21 cellular contexts compared by ENCODE assay signal in genomic region chr2:171069286-171069956, GRCh38.
DNase-seq lines count a peak whose midpoint lies in the region; ATAC-seq, FAIRE-seq and TF ChIP-seq lines count a peak whose summit lies in the region.
"Had no signal": no experiment of that assay in that cellular context is flagged by ENCODE, and none has a peak within 500 bp of the region (broad histone marks: within the 10 kb centered on the region; RNA-seq: fewer than 3 reads in every experiment).

No MANE protein-coding gene starts in this region.

- FAIRE-seq in A549 (lab: Jason Lieb, UNC), result peak; percentile 7
- no peak for FAIRE-seq in K562 (lab: Jason Lieb, UNC)
- FAIRE-seq: GM19239 had no signal

- H3K4me1 ChIP-seq in A549 (peaks cover 7% of the 10 kb centered on the region; the same call in 1 of the 3 replicates), K562 (replicated peaks in 1 of 2; ENCODE audit: control insufficient read depth in 2 of 2, insufficient read depth in 2 of 2, low read length in 2 of 2) (no peaks in the 10 kb centered on the region), esophagus squamous epithelium (no peaks in the 10 kb centered on the region)
- H3K4me1 ChIP-seq: HAP-1 had no signal

- intact Hi-C loops in K562 (cut with micrococcal nuclease), result no loop called here
- intact Hi-C loops in esophagus squamous epithelium (cut with DNase I), result no loop called here

- H4K20me1 ChIP-seq in K562 (replicated peaks; ENCODE audit: control insufficient read depth, insufficient read depth, low read length), result no peaks in the 10 kb centered on the region

- H3K36me3 ChIP-seq in K562 (ENCODE audit: control insufficient read depth, insufficient read depth, low read length) (peaks cover 25% of the 10 kb centered on the region; the same call in 2 of the 3 replicates), esophagus squamous epithelium (peaks cover 0 to 36% (median 0%) of the 10 kb centered on the region in 3 donors)

- H3K9me1 ChIP-seq in K562 (ENCODE audit: control insufficient read depth, insufficient read depth, low read length), result no peaks in the 10 kb centered on the region

- CTCF ChIA-PET in A549 (lab: Yijun Ruan, JAX) (interaction anchor here (0.8 kb wide), 1 partner anchor 18 kb away, joined by 5 read pairs; no protein-coding TSS in a partner anchor), HEK293T (lab: Yijun Ruan, JAX) (no interaction called here), K562 (lab: Yijun Ruan, JAX; ENCODE audit: low intra/inter-chr PET ratio) (no interaction called here)

- DNase-seq in A549 (ENCODE audit: low read depth in 1 of 2, low spot score in 1 of 2) (no peak), HEK293T (ENCODE audit: extremely low spot score) (no peak), K562 (ENCODE audit: extremely low read depth in 1 of 4, low spot score in 3 of 4) (no peak), fibroblast of the aortic adventitia (ENCODE audit: low read depth) (peak; percentile 43), HT-29 (ENCODE audit: low spot score) (no peak), esophagus squamous epithelium (lab: John Stamatoyannopoulos, UW) (no peak)
- DNase-seq: DMS 273 treated with DMSO at 0.1 percent for 48 hours; GF-D8; Karpas-422; MM.1S; NCI-H1417 treated with DMSO at 0.1 percent for 48 hours; NCI-H1930; NCI-H2171; NCI-H446; NK-92 treated with Interleukin-12 subunit alpha and Interleukin-12 subunit beta, amount 100 ng/mL, for 24 hours had no signal

- H3K9me3 ChIP-seq in A549 (no peaks in the 10 kb centered on the region), K562 (replicated peaks; ENCODE audit: control insufficient read depth, insufficient read depth, low read depth, low read length) (no peaks in the 10 kb centered on the region), esophagus squamous epithelium (no peaks in the 10 kb centered on the region)
- H3K9me3 ChIP-seq: HAP-1 had no signal

- H3K27me3 ChIP-seq in K562 (ENCODE audit: control insufficient read depth in 2 of 2, insufficient read depth in 2 of 2, low read length in 2 of 2) (no peaks in the 10 kb centered on the region), esophagus squamous epithelium (no peaks in the 10 kb centered on the region)

- no peak overlapping the region for H3K9ac ChIP-seq in K562 (ENCODE audit: insufficient read depth in 1 of 2, low read depth in 2 of 2, low read length in 2 of 2)

- ATAC-seq in A549 (no peak), K562 (no peak), HG02759 (IDR thresholded peaks at IDR 0.05; ENCODE audit: unreplicated experiment) (no peak), GM18873 (IDR thresholded peaks at IDR 0.05; ENCODE audit: low FRiP score, unreplicated experiment) (no peak)

- TF ChIP-seq POLR2A in A549 (IDR thresholded peaks at IDR 0.05; ENCODE audit: low read length) (no peak), K562 (conservative IDR thresholded peaks at IDR 0.05) (0 out of 2 replicates have a peak, but pooled peaks have one; percentile 14), esophagus squamous epithelium (IDR thresholded peaks at IDR 0.05) (no peak)

- H3K4me2 ChIP-seq in A549, result no peak overlapping the region
- H3K4me2 ChIP-seq in K562 (ENCODE audit: insufficient read depth, low read length), result no peak overlapping the region

- H3K27ac ChIP-seq in A549, result no peak overlapping the region
- H3K27ac ChIP-seq in K562 (ENCODE audit: extremely low read depth, low read depth, low read length), result no peak overlapping the region
- no peak overlapping the region for H3K27ac ChIP-seq in esophagus squamous epithelium
- H3K27ac ChIP-seq: C4-2B, RWPE1 had no signal

- TF ChIP-seq RAD21 in A549 (conservative IDR thresholded peaks at IDR 0.05 in 1 of 2, IDR thresholded peaks at IDR 0.05 in 1 of 2), result no peak
- no peak for TF ChIP-seq RAD21 in K562 (CRISPR knock-in tag; conservative IDR thresholded peaks at IDR 0.05 in 1 of 2, IDR thresholded peaks at IDR 0.05 in 1 of 2)

- in situ Hi-C loops in K562 (cut with MboI), result no loop called here

- TF ChIP-seq EP300 in A549 (IDR thresholded peaks at IDR 0.05) (no peak), K562 (IDR thresholded peaks at IDR 0.05; ENCODE audit: low read length) (no peak)

- no peak overlapping the region for H2AFZ ChIP-seq in K562 (ENCODE audit: low read depth, low read length)

- 81% methylated on average over 8 of the region's 8 CpGs for WGBS in A549 (ENCODE audit: missing lambda C conversion rate)
- WGBS in K562 (ENCODE audit: insufficient coverage, low coverage, missing lambda C conversion rate), result 75% methylated on average over 8 of the region's 8 CpGs
- 32 to 40% methylated on average over 8 of the region's 8 CpGs for WGBS in esophagus squamous epithelium, 2 donors

- peaks cover 28% of the 10 kb centered on the region for H3K79me2 ChIP-seq in K562 (ENCODE audit: control insufficient read depth, insufficient read depth, low read length)

- no TSS peak for BruUV-seq in K562 (replicated peaks; lab: Mats Ljungman, UMichigan)

- no peak overlapping the region for H3K4me3 ChIP-seq in A549
- H3K4me3 ChIP-seq in K562, result no peak overlapping the region
- no peak overlapping the region for H3K4me3 ChIP-seq in fibroblast of the aortic adventitia (ENCODE audit: low read depth, low read length)
- H3K4me3 ChIP-seq in esophagus squamous epithelium, result no peak overlapping the region
- H3K4me3 ChIP-seq: HAP-1 had no signal

- TF ChIP-seq CTCF in A549 (IDR thresholded peaks at IDR 0.05), result no peak
- TF ChIP-seq CTCF in K562 (IDR thresholded peaks at IDR 0.05 in 2 of 3, conservative IDR thresholded peaks at IDR 0.05 in 1 of 3; ENCODE audit: insufficient read depth in 2 of 3, low read depth in 1 of 3, low read length in 3 of 3), result no peak
- TF ChIP-seq CTCF in fibroblast of the aortic adventitia (IDR thresholded peaks at IDR 0.05; ENCODE audit: insufficient read depth, low read length), result no peak
- TF ChIP-seq CTCF in esophagus squamous epithelium (IDR thresholded peaks at IDR 0.05), result no peak

- POLR2A ChIA-PET in A549 (lab: Yijun Ruan, JAX), result no interaction called here
- POLR2A ChIA-PET in HEK293T (lab: Yijun Ruan, JAX), result no interaction called here
- POLR2A ChIA-PET in K562 (lab: Yijun Ruan, JAX), result interaction anchor here (0.8 kb wide), 1 partner anchor 78 kb away, joined by 3 read pairs; no protein-coding TSS in a partner anchor

TF ChIP-seq in A549, 52 proteins besides CTCF, POLR2A, EP300 and RAD21 (continues in another document):
- TF ChIP-seq RCOR1 (IDR thresholded peaks at IDR 0.05; ENCODE audit: low read depth, low read length) (no peak), ZNF302 (CRISPR knock-in tag; IDR thresholded peaks at IDR 0.05) (no peak), SREBF2 (IDR thresholded peaks at IDR 0.05) (no peak), JUNB (IDR thresholded peaks at IDR 0.05) (no peak), NFE2L2 (conservative IDR thresholded peaks at IDR 0.05; ENCODE audit: low read length) (no peak), CBX2 (IDR thresholded peaks at IDR 0.05; ENCODE audit: borderline replicate concordance, low read depth) (no peak), ESRRA (IDR thresholded peaks at IDR 0.05; ENCODE audit: borderline replicate concordance, low read length) (no peak), SMC3 (IDR thresholded peaks at IDR 0.05) (no peak)

TF ChIP-seq in HEK293T, 16 proteins besides CTCF, POLR2A, EP300 and RAD21:
- TF ChIP-seq ZNF384 (IDR thresholded peaks at IDR 0.05), result no peak
- no peak for TF ChIP-seq HDGF (IDR thresholded peaks at IDR 0.05; ENCODE audit: borderline replicate concordance)
- no peak for TF ChIP-seq SP1 (IDR thresholded peaks at IDR 0.05)
- TF ChIP-seq ARNT (IDR thresholded peaks at IDR 0.05), result no peak
- peak; percentile 60 for TF ChIP-seq PKNOX1 (IDR thresholded peaks at IDR 0.05)
TF ChIP-seq in HEK293T: peak in this region for 1.

TF ChIP-seq in K562, 482 proteins besides CTCF, POLR2A, EP300 and RAD21 (continues in another document):
- TF ChIP-seq PCBP1 (IDR thresholded peaks at IDR 0.05; ENCODE audit: low read depth, low read length, poor library complexity, severe bottlenecking) (no peak), RCOR1 (IDR thresholded peaks at IDR 0.05; ENCODE audit: borderline replicate concordance in 1 of 2, low read depth in 2 of 2, low read length in 2 of 2) (no peak), CEBPB (tag; IDR thresholded peaks at IDR 0.05) (peak; percentile 16; the same call in 1 of the 2 replicates), ZNF134 (CRISPR knock-in tag; conservative IDR thresholded peaks at IDR 0.05) (no peak), MYBL2 (IDR thresholded peaks at IDR 0.05; ENCODE audit: low read depth) (no peak), MYBL2 (CRISPR knock-in tag; IDR thresholded peaks at IDR 0.05; ENCODE audit: borderline replicate concordance) (no peak), BMI1 (IDR thresholded peaks at IDR 0.05; ENCODE audit: low read length) (no peak), NCOR1 (IDR thresholded peaks at IDR 0.05) (no peak), YY1 (IDR thresholded peaks at IDR 0.05; ENCODE audit: borderline replicate concordance in 1 of 3, control insufficient read depth in 1 of 3, extremely low read depth in 1 of 3, insufficient read depth in 3 of 3, insufficient read length in 1 of 3, insufficient replicate concordance in 2 of 3, low read depth in 1 of 3, low read length in 2 of 3) (no peak)
- TF ChIP-seq, protein P1, sequence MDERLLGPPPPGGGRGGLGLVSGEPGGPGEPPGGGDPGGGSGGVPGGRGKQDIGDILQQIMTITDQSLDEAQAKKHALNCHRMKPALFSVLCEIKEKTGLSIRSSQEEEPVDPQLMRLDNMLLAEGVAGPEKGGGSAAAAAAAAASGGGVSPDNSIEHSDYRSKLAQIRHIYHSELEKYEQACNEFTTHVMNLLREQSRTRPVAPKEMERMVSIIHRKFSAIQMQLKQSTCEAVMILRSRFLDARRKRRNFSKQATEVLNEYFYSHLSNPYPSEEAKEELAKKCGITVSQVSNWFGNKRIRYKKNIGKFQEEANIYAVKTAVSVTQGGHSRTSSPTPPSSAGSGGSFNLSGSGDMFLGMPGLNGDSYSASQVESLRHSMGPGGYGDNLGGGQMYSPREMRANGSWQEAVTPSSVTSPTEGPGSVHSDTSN (CRISPR knock-in tag; IDR thresholded peaks at IDR 0.05; ENCODE audit: low read depth), result no peak
- TF ChIP-seq, protein P1 (tag; conservative IDR thresholded peaks at IDR 0.05; ENCODE audit: low read depth), result peak; percentile 82

Comparison
In these comparisons a context has a peak if more than half of its experiments do, and no peak if none do; other contexts are left out.
1. Of the 35 proteins assayed by ChIP-seq in both K562 and A549: peak only in K562: CEBPB and POLR2A; only in A549: none; in both: none; in neither: 33.